In genomic region chr2:234218261-234219180, GRCh38 we compare ENCODE assay signal across 16 cellular contexts.
DNase-seq lines count a peak whose midpoint lies in the region; ATAC-seq and TF ChIP-seq lines count a peak whose summit lies in the region.
"Had no signal": no experiment of that assay in that cellular context is flagged by ENCODE, and none has a peak within 500 bp of the region (broad histone marks: within the 10 kb centered on the region; RNA-seq: fewer than 3 reads in every experiment).

No MANE protein-coding gene starts in this region.

- peaks cover 7 to 23% (median 16%) of the 10 kb centered on the region in 11 experiments; a peak in 17 of 22 replicates for H3K9me3 ChIP-seq in BLaER1 treated with 17β-estradiol and CSF1 and Interleukin-3, amounts not matched to agents 10 nM and 100 nM (replicated peaks in 1 of 11)
- H3K9me3 ChIP-seq in KOPT-K1 (ENCODE audit: insufficient read depth, low read length, poor library complexity, severe bottlenecking) (no peaks in the 10 kb centered on the region), neural progenitor cell (ENCODE audit: low read depth) (no peaks in the 10 kb centered on the region)

- H2AFZ ChIP-seq in neural progenitor cell (replicated peaks), result no peak overlapping the region

- TF ChIP-seq CTCF in neural progenitor cell (IDR thresholded peaks at IDR 0.05), result no peak

- H3K36me3 ChIP-seq in BLaER1 treated with 17β-estradiol and CSF1 and Interleukin-3, amounts not matched to agents 10 nM and 100 nM, result no peaks in the 10 kb centered on the region
- H3K36me3 ChIP-seq in KOPT-K1 (ENCODE audit: insufficient read depth, low read length), result no peaks in the 10 kb centered on the region
- H3K36me3 ChIP-seq in neural progenitor cell, result no peaks in the 10 kb centered on the region

- H3K4me1 ChIP-seq in BLaER1 treated with 17β-estradiol and CSF1 and Interleukin-3, amounts not matched to agents 10 nM and 100 nM, result peaks cover 0 to 47% (median 29%) of the 10 kb centered on the region in 10 experiments; a peak in 16 of 20 replicates
- peaks cover 12% of the 10 kb centered on the region for H3K4me1 ChIP-seq in neural progenitor cell

- no peaks in the 10 kb centered on the region for H3F3A ChIP-seq in neural progenitor cell (ENCODE audit: low read depth)

- H3K27me3 ChIP-seq in BLaER1 treated with 17β-estradiol and CSF1 and Interleukin-3, amounts not matched to agents 10 nM and 100 nM, result no peaks in the 10 kb centered on the region
- H3K27me3 ChIP-seq in neural progenitor cell, result no peaks in the 10 kb centered on the region

- peak overlapping the region in 6 of 11 experiments; percentile 14 to 48 (median 30); a peak in 7 of 22 replicates for H3K4me2 ChIP-seq in BLaER1 treated with 17β-estradiol and CSF1 and Interleukin-3, amounts not matched to agents 10 nM and 100 nM
- peak overlapping the region; percentile 3 for H3K4me2 ChIP-seq in neural progenitor cell

- H3K4me3 ChIP-seq in BLaER1 treated with 17β-estradiol and CSF1 and Interleukin-3, amounts not matched to agents 10 nM and 100 nM, result no peak overlapping the region
- no peak overlapping the region for H3K4me3 ChIP-seq in neural progenitor cell
- H3K4me3 ChIP-seq: K562 had no signal

- no peak overlapping the region for H3K4me3 Mint-ChIP-seq in neural progenitor cell
- H3K4me3 Mint-ChIP-seq: naive B cell had no signal

- DNase-seq in fibroblast of gingiva (ENCODE audit: low read depth) (peak; percentile 5), neural progenitor cell (ENCODE audit: low spot score) (no peak), NCI-H146 (lab: John Stamatoyannopoulos, UW) (no peak)
- DNase-seq: activated CD8-positive, alpha-beta memory T cell treated with anti-CD3 and anti-CD28 coated beads for 24 hours; activated gamma-delta T cell; H7; naive B cell; NCI-H82; Right ventricle myocardium superior; stimulated activated CD4-positive, alpha-beta T cell treated with anti-CD3 and anti-CD28 coated beads, Interleukin-2, amount 100 ng/mL, for 48 hours had no signal

- H3K27me3 Mint-ChIP-seq in neural progenitor cell (ENCODE audit: insufficient read depth, low read depth), result peaks cover 2% of the 10 kb centered on the region
- H3K27me3 Mint-ChIP-seq: central memory CD8-positive, alpha-beta T cell had no signal

- no peaks in the 10 kb centered on the region for H3K36me3 Mint-ChIP-seq in neural progenitor cell

- peaks cover 26% of the 10 kb centered on the region for H3K4me1 Mint-ChIP-seq in neural progenitor cell

- H4K20me1 ChIP-seq in BLaER1 treated with 17β-estradiol and CSF1 and Interleukin-3, amounts not matched to agents 10 nM and 100 nM, result no peaks in the 10 kb centered on the region
- no peaks in the 10 kb centered on the region for H4K20me1 ChIP-seq in neural progenitor cell (ENCODE audit: low read depth)

- H3K9ac ChIP-seq in BLaER1 treated with 17β-estradiol and CSF1 and Interleukin-3, amounts not matched to agents 10 nM and 100 nM, result no peak overlapping the region
- H3K9ac ChIP-seq in neural progenitor cell, result no peak overlapping the region

- ATAC-seq in GM18868 (IDR thresholded peaks at IDR 0.05; ENCODE audit: unreplicated experiment) (no peak), HG03139 (IDR thresholded peaks at IDR 0.05; ENCODE audit: unreplicated experiment) (no peak)
- ATAC-seq: K562 had no signal

- peak overlapping the region; percentile 80 for H3K27ac Mint-ChIP-seq in neural progenitor cell

- H3K27ac ChIP-seq in BLaER1 treated with 17β-estradiol and CSF1 and Interleukin-3, amounts not matched to agents 10 nM and 100 nM, result no peak overlapping the region
- H3K27ac ChIP-seq in KOPT-K1 (ENCODE audit: low read depth, low read length, poor library complexity, severe bottlenecking), result peak overlapping the region; percentile 47
- no peak overlapping the region for H3K27ac ChIP-seq in neural progenitor cell

- peaks cover 7% of the 10 kb centered on the region for H3K9me3 Mint-ChIP-seq in neural progenitor cell
- H3K9me3 Mint-ChIP-seq: central memory CD8-positive, alpha-beta T cell had no signal

- no peaks in the 10 kb centered on the region for H3K79me2 ChIP-seq in neural progenitor cell (ENCODE audit: low read depth)
